13 cellular contexts compared by ENCODE assay signal in genomic region chr11:60310407-60310998, GRCh38. TPM values are rescaled to one million over a fixed set of nuclear protein-coding genes. Genes with fewer than 3 reads are reported as not detected.
A peak's percentile ranks its signal among the peaks of the same experiment; 100 is the strongest.
DNase-seq lines count a peak whose midpoint lies in the region; ATAC-seq and TF ChIP-seq lines count a peak whose summit lies in the region.
"Had no signal": no experiment of that assay in that cellular context is flagged by ENCODE, and none has a peak within 500 bp of the region (broad histone marks: within the 10 kb centered on the region; RNA-seq: fewer than 3 reads in every experiment).

No MANE protein-coding gene starts in this region.

- H3K27me3 ChIP-seq in adrenal gland (no peaks in the 10 kb centered on the region), tibial artery (no peaks in the 10 kb centered on the region), WERI-Rb-1 (ENCODE audit: insufficient read depth, low read depth, severe bottlenecking) (peaks cover 4% of the 10 kb centered on the region)

- DNase-seq in Right ventricle myocardium inferior (ENCODE audit: missing footprints) (no peak), cardiac septum (ENCODE audit: low spot score) (no peak), adrenal gland (peak; percentile 18 to 58 (median 31)), tibial artery (peak; percentile 65 to 73), cerebellum (ENCODE audit: low spot score) (no peak), WERI-Rb-1 (no peak), NCI-H446 (lab: John Stamatoyannopoulos, UW) (no peak)
- DNase-seq: activated T-cell treated with anti-CD3 and anti-CD28 coated beads, Interleukin-2, amount 50 U/mL, for 4 hours; NCI-H2029 treated with DMSO at 0.1 percent for 48 hours had no signal

- H3K9me3 ChIP-seq in adrenal gland (replicated peaks in 1 of 3) (no peaks in the 10 kb centered on the region), tibial artery (no peaks in the 10 kb centered on the region), WERI-Rb-1 (ENCODE audit: severe bottlenecking) (no peaks in the 10 kb centered on the region)

- H3K36me3 ChIP-seq in adrenal gland (replicated peaks in 1 of 2) (no peaks in the 10 kb centered on the region), tibial artery (no peaks in the 10 kb centered on the region), WERI-Rb-1 (no peaks in the 10 kb centered on the region)

- H3K27ac ChIP-seq in adrenal gland = peak overlapping the region in 2 of 5 donors; percentile 39 to 55
- H3K27ac ChIP-seq in tibial artery = no peak overlapping the region
- H3K27ac ChIP-seq in WERI-Rb-1 = no peak overlapping the region

- no peak for TF ChIP-seq POLR2A in adrenal gland (IDR thresholded peaks at IDR 0.05)

- ATAC-seq in Right ventricle myocardium inferior (peak; percentile 70), HG02885 (IDR thresholded peaks at IDR 0.05; ENCODE audit: poor library complexity, unreplicated experiment) (peak; percentile 73)
- ATAC-seq: activated T-cell treated with anti-CD3 and anti-CD28 coated beads, Interleukin-2, amount 50 U/mL, for 4 hours had no signal

- H3K4me1 ChIP-seq in adrenal gland (replicated peaks in 1 of 2) (no peaks in the 10 kb centered on the region), tibial artery (no peaks in the 10 kb centered on the region)

- intact Hi-C loops in Right ventricle myocardium inferior (cut with DNase I) = no loop called here
- intact Hi-C loops in cardiac septum (cut with DNase I) = no loop called here
- intact Hi-C loops in adrenal gland (cut with DNase I) = no loop called here
- intact Hi-C loops in tibial artery (cut with DNase I; ENCODE audit: low total_unique reads) = no loop called here

- WGBS in adrenal gland, 4 donors = 41 to 47% (median 44%) methylated on average over 5 of the region's 5 CpGs

- TF ChIP-seq CTCF in adrenal gland (IDR thresholded peaks at IDR 0.05) = no peak
- no peak for TF ChIP-seq CTCF in tibial artery (IDR thresholded peaks at IDR 0.05)
- no peak for TF ChIP-seq CTCF in WERI-Rb-1 (IDR thresholded peaks at IDR 0.05; ENCODE audit: low read depth, low read length)

- H3K4me3 ChIP-seq in adrenal gland (no peak overlapping the region), tibial artery (no peak overlapping the region), WERI-Rb-1 (ENCODE audit: low read depth, low read length) (no peak overlapping the region)
- H3K4me3 ChIP-seq: dorsolateral prefrontal cortex had no signal

RNA-seq across cellular contexts. Expression of gene MS4A6E, which starts 16.6 kb away (rescaled TPM):
- total RNA-seq in Right ventricle myocardium inferior = not detected
- total RNA-seq in cardiac septum = not detected
- total RNA-seq in adrenal gland = not detected
- polyA plus RNA-seq in adrenal gland = 10 to 100 TPM in 1 of 3 donors, not detected in 2; 11.2 TPM
- total RNA-seq in cerebellum = not detected
- total RNA-seq: A172; activated T-cell treated with anti-CD3 and anti-CD28 coated beads, Interleukin-2, amount 50 U/mL, for 4 hours; dorsolateral prefrontal cortex; T-helper 1 cell treated with Interleukin-12 subunit alpha and Interleukin-12 subunit beta and Interleukin-4 antibody, amounts not matched to agents 30 ng/mL and 1 ng/mL, for 36 hours had no signal

RNA-seq across cellular contexts. Expression of gene MS4A4A, which starts 30.0 kb away (rescaled TPM):
- total RNA-seq in Right ventricle myocardium inferior (23.8 TPM), cardiac septum (8.8 TPM), adrenal gland (100 to 1,000 TPM in 1 of 8 donors, 10 to 100 TPM in 7; 24.3 to 120 (median 69.3) TPM), cerebellum (3.5 TPM)
- 10 to 100 TPM; 19.2 to 33.4 (median 21.8) TPM for polyA plus RNA-seq in adrenal gland
- total RNA-seq: A172; activated T-cell treated with anti-CD3 and anti-CD28 coated beads, Interleukin-2, amount 50 U/mL, for 4 hours; T-helper 1 cell treated with Interleukin-12 subunit alpha and Interleukin-12 subunit beta and Interleukin-4 antibody, amounts not matched to agents 30 ng/mL and 1 ng/mL, for 36 hours had no signal

Comparison
In these comparisons a context has a peak if more than half of its experiments do, and no peak if none do; other contexts are left out.
1. DNase-seq: peak in adrenal gland (7 of 7) and tibial artery (2 of 2); none in Right ventricle myocardium inferior (single experiment), cardiac septum (single experiment), cerebellum (single experiment), WERI-Rb-1 (single experiment) and NCI-H446 (0 of 2).